In genomic region chr10:76487582-76487981, GRCh38 we compare ENCODE assay signal across 27 cellular contexts.
"Had no signal": no experiment of that assay in that cellular context is flagged by ENCODE, and none has a peak within 500 bp of the region (broad histone marks: within the 10 kb centered on the region; RNA-seq: fewer than 3 reads in every experiment).

No MANE protein-coding gene starts in this region.

- H3K4me3 ChIP-seq: colonic mucosa, coronary artery, dorsolateral prefrontal cortex, esophagus muscularis mucosa, esophagus squamous epithelium, gastrocnemius medialis, gastroesophageal sphincter, heart left ventricle, heart right ventricle had no signal

- DNase-seq: colonic mucosa; cortex of kidney; dermis blood vessel endothelial cell; dorsolateral prefrontal cortex; effector CD4-positive, alpha-beta T cell; effector CD8-positive, alpha-beta T cell; effector memory CD4-positive, alpha-beta T cell; effector memory CD8-positive, alpha-beta T cell; endodermal cell; erythroblast; esophagus squamous epithelium; foreskin fibroblast; foreskin keratinocyte; foreskin melanocyte; gastrocnemius medialis; glutamatergic neuron; head of caudate nucleus; heart left ventricle; heart right ventricle had no signal

- FAIRE-seq: colon, endothelial cell of umbilical vein, frontal cortex had no signal

- H3K36me3 ChIP-seq: colonic mucosa, esophagus muscularis mucosa, esophagus squamous epithelium, gastrocnemius medialis, gastroesophageal sphincter, heart left ventricle, heart right ventricle had no signal

- ATAC-seq: effector memory CD8-positive, alpha-beta T cell; esophagus mucosa; foreskin keratinocyte; gastrocnemius medialis; gastroesophageal sphincter; heart left ventricle; heart right ventricle had no signal

- H3K9me3 ChIP-seq: gastrocnemius medialis had no signal

- H3K27ac ChIP-seq: colonic mucosa, coronary artery, dorsolateral prefrontal cortex, epithelial cell of prostate, esophagus muscularis mucosa, esophagus squamous epithelium, foreskin keratinocyte, gastrocnemius medialis, gastroesophageal sphincter, heart left ventricle, heart right ventricle had no signal

- H3K4me1 ChIP-seq: colonic mucosa, esophagus muscularis mucosa, esophagus squamous epithelium, gastrocnemius medialis, gastroesophageal sphincter, heart left ventricle, heart right ventricle had no signal

- H3K27me3 ChIP-seq: colonic mucosa, dorsolateral prefrontal cortex, esophagus muscularis mucosa, esophagus squamous epithelium, foreskin keratinocyte, gastrocnemius medialis, gastroesophageal sphincter, heart left ventricle, heart right ventricle had no signal
